In genomic region chr2:210584834-210585233, GRCh38 we compare ENCODE assay signal across 19 cellular contexts. TPM values are rescaled to one million over a fixed set of nuclear protein-coding genes. Genes with fewer than 3 reads are reported as not detected.
A peak's percentile ranks its signal among the peaks of the same experiment; 100 is the strongest.
DNase-seq lines count a peak whose midpoint lies in the region; ATAC-seq, FAIRE-seq and TF ChIP-seq lines count a peak whose summit lies in the region.
"Had no signal": no experiment of that assay in that cellular context is flagged by ENCODE, and none has a peak within 500 bp of the region (broad histone marks: within the 10 kb centered on the region; RNA-seq: fewer than 3 reads in every experiment).

No MANE protein-coding gene starts in this region.

- POLR2A ChIA-PET in A549 (lab: Yijun Ruan, JAX), result no interaction called here
- POLR2A ChIA-PET in WTC11 (lab: Charles Lee), result interaction anchor here (1.2 kb wide), 1 partner anchor 110 kb away, joined by 3 read pairs; no protein-coding TSS in a partner anchor

- FAIRE-seq in A549 (lab: Jason Lieb, UNC), result no peak
- FAIRE-seq: G401.6 had no signal

- no peaks in the 10 kb centered on the region for H3K36me3 ChIP-seq in brain microvascular endothelial cell (replicated peaks)
- H3K36me3 ChIP-seq: thoracic aorta had no signal

- no peaks in the 10 kb centered on the region for H3K27me3 ChIP-seq in brain microvascular endothelial cell (replicated peaks)

- H3K9me3 ChIP-seq in A549, result no peaks in the 10 kb centered on the region
- H3K9me3 ChIP-seq: thoracic aorta had no signal

- CTCF ChIA-PET in A549 (lab: Yijun Ruan, JAX) (no interaction called here), WTC11 (lab: Charles Lee) (no interaction called here)

- no peak overlapping the region for H3K4me3 ChIP-seq in A549
- H3K4me3 ChIP-seq in brain microvascular endothelial cell (ENCODE audit: low read depth, low read length), result no peak overlapping the region
- H3K4me3 ChIP-seq: thoracic aorta had no signal

- H3K4me3 Mint-ChIP-seq in endothelial cell (ENCODE audit: unreplicated experiment) (no peak overlapping the region), WTC11 (no peak overlapping the region)
- H3K4me3 Mint-ChIP-seq: activated naive CD8-positive, alpha-beta T cell; CD8-positive, alpha-beta T cell; natural killer cell had no signal

- ATAC-seq in A549 (no peak), HG02610 (IDR thresholded peaks at IDR 0.05; ENCODE audit: unreplicated experiment) (no peak), WTC11 (no peak)
- ATAC-seq: CD8-positive, alpha-beta T cell; natural killer cell had no signal

- TF ChIP-seq POLR2A in A549 (IDR thresholded peaks at IDR 0.05; ENCODE audit: low read length), result no peak

- peaks cover 10% of the 10 kb centered on the region; the same call in 2 of the 3 replicates for H3K4me1 ChIP-seq in A549

- H3K4me1 Mint-ChIP-seq in endothelial cell (ENCODE audit: unreplicated experiment), result no peaks in the 10 kb centered on the region
- peaks cover 4% of the 10 kb centered on the region for H3K4me1 Mint-ChIP-seq in WTC11
- H3K4me1 Mint-ChIP-seq: natural killer cell had no signal

- H3K9me3 Mint-ChIP-seq in endothelial cell (ENCODE audit: unreplicated experiment) (no peaks in the 10 kb centered on the region), WTC11 (no peaks in the 10 kb centered on the region)
- H3K9me3 Mint-ChIP-seq: CD8-positive, alpha-beta T cell had no signal

- H3K27ac ChIP-seq in A549 (no peak overlapping the region), brain microvascular endothelial cell (peak overlapping the region; percentile 20)
- H3K27ac ChIP-seq: HL-60, thoracic aorta had no signal

- TF ChIP-seq EP300 in A549 (IDR thresholded peaks at IDR 0.05), result no peak

- H3K36me3 Mint-ChIP-seq in endothelial cell (ENCODE audit: low read depth, unreplicated experiment) (no peaks in the 10 kb centered on the region), WTC11 (no peaks in the 10 kb centered on the region)
- H3K36me3 Mint-ChIP-seq: activated naive CD8-positive, alpha-beta T cell; CD8-positive, alpha-beta T cell; natural killer cell had no signal

- TF ChIP-seq CTCF in A549 (IDR thresholded peaks at IDR 0.05), result no peak
- no peak for TF ChIP-seq CTCF in brain microvascular endothelial cell (IDR thresholded peaks at IDR 0.05; ENCODE audit: low read depth, low read length, missing control alignments)
- TF ChIP-seq CTCF in endothelial cell (IDR thresholded peaks at IDR 0.05; ENCODE audit: unreplicated experiment), result no peak
- TF ChIP-seq CTCF in WTC11 (IDR thresholded peaks at IDR 0.05), result no peak

- H3K27ac Mint-ChIP-seq in endothelial cell (ENCODE audit: unreplicated experiment) (no peak overlapping the region), WTC11 (no peak overlapping the region)
- H3K27ac Mint-ChIP-seq: activated naive CD8-positive, alpha-beta T cell; CD8-positive, alpha-beta T cell; natural killer cell had no signal

- no peaks in the 10 kb centered on the region for H3K27me3 Mint-ChIP-seq in endothelial cell (ENCODE audit: unreplicated experiment)
- H3K27me3 Mint-ChIP-seq in WTC11 (ENCODE audit: low read depth), result no peaks in the 10 kb centered on the region
- H3K27me3 Mint-ChIP-seq: activated naive CD8-positive, alpha-beta T cell had no signal

- DNase-seq in A549 (ENCODE audit: low read depth in 1 of 2, low spot score in 1 of 2) (peak in 1 of 2 experiments; percentile 46), LoVo (ENCODE audit: low spot score) (peak; percentile 3), brain microvascular endothelial cell (peak; percentile 22), kidney tubule cell (ENCODE audit: low spot score) (peak; percentile 76), endothelial cell (ENCODE audit: low spot score) (no peak), NCI-H1436 (lab: John Stamatoyannopoulos, UW) (no peak), WTC11 (ENCODE audit: low spot score) (no peak)
- DNase-seq: activated CD4-positive, alpha-beta T cell treated with anti-CD3 and anti-CD28 coated beads for 48 hours; CD8-positive, alpha-beta T cell; cerebellar nuclear complex; natural killer cell; NCI-H2029; Right ventricle myocardium superior; stimulated activated CD4-positive, alpha-beta T cell treated with anti-CD3 and anti-CD28 coated beads, Interleukin-4, amount 100 ng/mL, for 1 hour had no signal

- 6% methylated on average over 2 of the region's 2 CpGs for WGBS in A549 (ENCODE audit: missing lambda C conversion rate)

- peak overlapping the region; percentile 54 for H3K4me2 ChIP-seq in A549

- in situ Hi-C loops in brain microvascular endothelial cell (cut with HindIII; ENCODE audit: low pct_ligation_motif_present, low sequenced_read_pairs), result no loop called here

- TF ChIP-seq RAD21 in A549 (conservative IDR thresholded peaks at IDR 0.05 in 1 of 2, IDR thresholded peaks at IDR 0.05 in 1 of 2), result no peak

TF ChIP-seq in A549, 52 proteins besides CTCF, POLR2A, EP300 and RAD21:
- TF ChIP-seq, protein P1, sequence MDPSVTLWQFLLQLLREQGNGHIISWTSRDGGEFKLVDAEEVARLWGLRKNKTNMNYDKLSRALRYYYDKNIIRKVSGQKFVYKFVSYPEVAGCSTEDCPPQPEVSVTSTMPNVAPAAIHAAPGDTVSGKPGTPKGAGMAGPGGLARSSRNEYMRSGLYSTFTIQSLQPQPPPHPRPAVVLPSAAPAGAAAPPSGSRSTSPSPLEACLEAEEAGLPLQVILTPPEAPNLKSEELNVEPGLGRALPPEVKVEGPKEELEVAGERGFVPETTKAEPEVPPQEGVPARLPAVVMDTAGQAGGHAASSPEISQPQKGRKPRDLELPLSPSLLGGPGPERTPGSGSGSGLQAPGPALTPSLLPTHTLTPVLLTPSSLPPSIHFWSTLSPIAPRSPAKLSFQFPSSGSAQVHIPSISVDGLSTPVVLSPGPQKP (IDR thresholded peaks at IDR 0.05; ENCODE audit: low read depth, low read length), result no peak
- 0 out of 2 replicates have a peak, but pooled peaks have one; percentile 4 for TF ChIP-seq FOSL2 (IDR thresholded peaks at IDR 0.05)
- peak; percentile 51; the same call in 1 of the 2 replicates for TF ChIP-seq FOSL2 (CRISPR knock-in tag; IDR thresholded peaks at IDR 0.05)

TF ChIP-seq in WTC11, 78 proteins besides CTCF, POLR2A, EP300 and RAD21 (continues in another document):
- TF ChIP-seq JUN (CRISPR knock-in tag; IDR thresholded peaks at IDR 0.05) (no peak), ZNF263 (CRISPR knock-in tag; IDR thresholded peaks at IDR 0.05; ENCODE audit: low read depth) (no peak), ZBTB43 (CRISPR knock-in tag; IDR thresholded peaks at IDR 0.05) (no peak), ATF2 (CRISPR knock-in tag; IDR thresholded peaks at IDR 0.05; ENCODE audit: borderline replicate concordance, low read depth) (no peak), SMAD3 (CRISPR knock-in tag; IDR thresholded peaks at IDR 0.05; ENCODE audit: borderline replicate concordance) (no peak), ZNF425 (CRISPR knock-in tag; conservative IDR thresholded peaks at IDR 0.05) (no peak), TEAD1 (CRISPR knock-in tag; IDR thresholded peaks at IDR 0.05) (no peak)
- TF ChIP-seq, protein P2, sequence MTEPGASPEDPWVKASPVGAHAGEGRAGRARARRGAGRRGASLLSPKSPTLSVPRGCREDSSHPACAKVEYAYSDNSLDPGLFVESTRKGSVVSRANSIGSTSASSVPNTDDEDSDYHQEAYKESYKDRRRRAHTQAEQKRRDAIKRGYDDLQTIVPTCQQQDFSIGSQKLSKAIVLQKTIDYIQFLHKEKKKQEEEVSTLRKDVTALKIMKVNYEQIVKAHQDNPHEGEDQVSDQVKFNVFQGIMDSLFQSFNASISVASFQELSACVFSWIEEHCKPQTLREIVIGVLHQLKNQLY (CRISPR knock-in tag; IDR thresholded peaks at IDR 0.05), result no peak

RNA-seq across cellular contexts. Expression of gene CPS1, which starts 28.4 kb away (rescaled TPM):
- polyA plus RNA-seq in A549 (2011; rRNA removed), result 59.3 and 61.3 TPM in 2 replicates
- polyA plus RNA-seq in A549 (2012; cell fraction: cytosol; rRNA removed), result 4.0 and 4.8 TPM in 2 replicates
- polyA plus RNA-seq in A549 (2012; cell fraction: nucleus; rRNA removed), result 9.1 and 13.2 TPM in 2 replicates
- 15.1 to 16.1 TPM (median 15.9 TPM) in 3 replicates for polyA plus RNA-seq in A549 (2017; fragmentation: RNase III; extraction: RNeasy Plus Mini Kit Qiagen cat#74134 plus additional on column Dnase treatment)
- 87.9 and 142 TPM in 2 replicates for polyA minus RNA-seq in A549 (2011; rRNA and poly(A)+ RNA removed)
- total RNA-seq in endothelial cell (ENCODE audit: unreplicated experiment), result 31.5 TPM
- 9.0 to 18.7 TPM (median 15.5 TPM) in 3 replicates for total RNA-seq in WTC11 (2021)

Comparison
In these comparisons a context has a peak if more than half of its experiments do, and no peak if none do; other contexts are left out.
1. DNase-seq: peak in LoVo (single experiment), brain microvascular endothelial cell (single experiment) and kidney tubule cell (single experiment); none in endothelial cell (single experiment), NCI-H1436 (single experiment) and WTC11 (single experiment).